In the genomic region with DNA sequence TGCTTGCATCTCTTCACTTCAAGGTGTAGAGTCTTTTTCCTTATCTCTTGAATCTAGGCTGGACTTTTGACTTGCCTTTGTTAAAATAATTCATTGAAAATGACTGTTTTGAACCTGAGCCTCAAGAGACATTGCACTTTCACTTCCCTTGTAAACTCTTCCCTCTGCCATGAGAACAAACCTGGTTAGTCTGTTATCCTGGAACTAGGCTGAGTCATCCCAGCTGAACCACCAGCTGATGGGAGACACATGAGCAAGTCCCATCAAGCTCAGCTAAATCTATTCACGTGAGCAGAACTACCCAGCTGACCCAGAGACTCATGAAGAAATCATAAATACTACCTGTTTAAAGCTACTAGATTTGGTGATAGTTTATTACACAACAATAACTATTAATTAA, we compare ENCODE assay signal across 10 cellular contexts.
DNase-seq lines count a peak whose midpoint lies in the region; ATAC-seq and TF ChIP-seq lines count a peak whose summit lies in the region.
"Had no signal": no experiment of that assay in that cellular context is flagged by ENCODE, and none has a peak within 500 bp of the region (broad histone marks: within the 10 kb centered on the region; RNA-seq: fewer than 3 reads in every experiment).

No MANE protein-coding gene starts in this region.

- H3K4me1 Mint-ChIP-seq in CD14-positive monocyte: no peaks in the 10 kb centered on the region

- ATAC-seq in GM18519 (IDR thresholded peaks at IDR 0.05; ENCODE audit: low FRiP score, unreplicated experiment): peak; percentile 64

- TF ChIP-seq CTCF in HFF-Myc (IDR thresholded peaks at IDR 0.05; ENCODE audit: low read depth, low read length, missing control alignments) (no peak), fibroblast of the aortic adventitia (IDR thresholded peaks at IDR 0.05; ENCODE audit: insufficient read depth, low read length) (no peak), CD14-positive monocyte (IDR thresholded peaks at IDR 0.05) (no peak)

- H3K4me3 ChIP-seq in HFF-Myc (replicated peaks; ENCODE audit: low read depth, low read length) (no peak overlapping the region), fibroblast of the aortic adventitia (ENCODE audit: low read depth, low read length) (no peak overlapping the region)

- H3K36me3 Mint-ChIP-seq in CD14-positive monocyte: no peaks in the 10 kb centered on the region

- H3K9me3 Mint-ChIP-seq in CD14-positive monocyte: peaks cover 0 to 2% (median 1%) of the 10 kb centered on the region in 7 donors

- peaks cover 0 to 2% (median 0%) of the 10 kb centered on the region in 3 donors for H3K27me3 Mint-ChIP-seq in CD14-positive monocyte (ENCODE audit: low read depth in 3 of 3)

- DNase-seq in HFF-Myc (ENCODE audit: extremely low read depth, low read depth) (peak; percentile 2), HPDE6-E6E7 (ENCODE audit: extremely low spot score) (peak; percentile 87), fibroblast of the aortic adventitia (ENCODE audit: low read depth) (peak; percentile 1), GF-D8 (lab: John Stamatoyannopoulos, UW) (no peak), CD14-positive monocyte (ENCODE audit: low spot score) (no peak)
- DNase-seq in activated CD4-positive, alpha-beta T cell treated with anti-CD3 and anti-CD28 coated beads for 4 hours: no peak
- DNase-seq in activated CD4-positive, CD25-positive, alpha-beta regulatory T cell treated with anti-CD3 and anti-CD28 coated beads, Interleukin-2, amount 50 U/mL, for 72 hours: no peak
- DNase-seq: Calu3, MM.1S had no signal

- no peak overlapping the region for H3K27ac Mint-ChIP-seq in CD14-positive monocyte

- no peak overlapping the region for H3K4me3 Mint-ChIP-seq in CD14-positive monocyte

- intact Hi-C loops in CD14-positive monocyte (cut with micrococcal nuclease): no loop called here

Comparison
In these comparisons a context has a peak if more than half of its experiments do, and no peak if none do; other contexts are left out.
1. DNase-seq: peak in HFF-Myc (single experiment), HPDE6-E6E7 (single experiment) and fibroblast of the aortic adventitia (single experiment); none in GF-D8 (single experiment), activated CD4-positive, alpha-beta T cell treated with anti-CD3 and anti-CD28 coated beads for 4 hours (0 of 2), activated CD4-positive, CD25-positive, alpha-beta regulatory T cell treated with anti-CD3 and anti-CD28 coated beads, Interleukin-2, amount 50 U/mL, for 72 hours (single experiment) and CD14-positive monocyte (single experiment).